8 cellular contexts compared by ENCODE assay signal in genomic region chr9:100098241-100098886, GRCh38. TPM values are rescaled to one million over a fixed set of nuclear protein-coding genes. Genes with fewer than 3 reads are reported as not detected.
DNase-seq lines count a peak whose midpoint lies in the region; ATAC-seq and TF ChIP-seq lines count a peak whose summit lies in the region.

No MANE protein-coding gene starts in this region.

- H3K4me1 ChIP-seq in parathyroid adenoma = no peaks in the 10 kb centered on the region

- no peaks in the 10 kb centered on the region; the same call in 1 of the 2 replicates for H3K36me3 ChIP-seq in KOPT-K1 (ENCODE audit: insufficient read depth, low read length)
- H3K36me3 ChIP-seq in parathyroid adenoma (ENCODE audit: control insufficient read depth, insufficient read depth, low read length) = no peaks in the 10 kb centered on the region

- H3K27me3 ChIP-seq in parathyroid adenoma (ENCODE audit: control insufficient read depth, insufficient read depth, low read length) = no peaks in the 10 kb centered on the region

- peak overlapping the region; percentile 61 for H3K9ac ChIP-seq in parathyroid adenoma

- no peaks in the 10 kb centered on the region for H3K9me3 ChIP-seq in KOPT-K1 (ENCODE audit: insufficient read depth, low read length, poor library complexity, severe bottlenecking)
- H3K9me3 ChIP-seq in parathyroid adenoma (ENCODE audit: control insufficient read depth, low read length) = no peaks in the 10 kb centered on the region

- peak; percentile 20 for ATAC-seq in GM21717 (IDR thresholded peaks at IDR 0.05; ENCODE audit: unreplicated experiment)
- ATAC-seq in left ventricle myocardium superior = peak; percentile 35

- intact Hi-C loops in left ventricle myocardium superior (cut with micrococcal nuclease) = no loop called here

- H3K79me2 ChIP-seq in parathyroid adenoma = peaks cover 8% of the 10 kb centered on the region

- H3K27ac ChIP-seq in KOPT-K1 (ENCODE audit: low read depth, low read length, poor library complexity, severe bottlenecking) (peak overlapping the region; percentile 71), angular gyrus (ENCODE audit: low read depth, low read length) (peak overlapping the region; percentile 38), parathyroid adenoma (peak overlapping the region; percentile 81)

- H3K4me3 ChIP-seq in parathyroid adenoma (ENCODE audit: low read depth, low read length) = peak overlapping the region; percentile 78

- peak overlapping the region; percentile 81 for H3K4me2 ChIP-seq in parathyroid adenoma (ENCODE audit: low read length)

- TF ChIP-seq CTCF in parathyroid adenoma (IDR thresholded peaks at IDR 0.05) = no peak

- DNase-seq in DMS79 (lab: John Stamatoyannopoulos, UW) (peak; percentile 17), RPMI7951 (ENCODE audit: low read depth) (peak; percentile 66), left ventricle myocardium superior (peak; percentile 54), mesenteric fat pad (ENCODE audit: low spot score) (no peak)

- peak overlapping the region; percentile 71 for H2AFZ ChIP-seq in parathyroid adenoma

RNA-seq across cellular contexts. Expression of gene ERP44, which starts 0.4 kb away (rescaled TPM):
- 27.5 and 32.7 TPM in 2 replicates for total RNA-seq in RPMI7951 (2014; rRNA removed; shearing (Covaris generic))
- 15.0 TPM for total RNA-seq in left ventricle myocardium superior
- 21.3 TPM for total RNA-seq in mesenteric fat pad

RNA-seq across cellular contexts. Expression of gene INVS, which starts 0.7 kb away (rescaled TPM):
- total RNA-seq in RPMI7951 (2014; rRNA removed; shearing (Covaris generic)) = 15.0 and 19.6 TPM in 2 replicates
- total RNA-seq in left ventricle myocardium superior (6.1 TPM), mesenteric fat pad (22.4 TPM)
